24 cellular contexts compared by ENCODE assay signal in the genomic region with DNA sequence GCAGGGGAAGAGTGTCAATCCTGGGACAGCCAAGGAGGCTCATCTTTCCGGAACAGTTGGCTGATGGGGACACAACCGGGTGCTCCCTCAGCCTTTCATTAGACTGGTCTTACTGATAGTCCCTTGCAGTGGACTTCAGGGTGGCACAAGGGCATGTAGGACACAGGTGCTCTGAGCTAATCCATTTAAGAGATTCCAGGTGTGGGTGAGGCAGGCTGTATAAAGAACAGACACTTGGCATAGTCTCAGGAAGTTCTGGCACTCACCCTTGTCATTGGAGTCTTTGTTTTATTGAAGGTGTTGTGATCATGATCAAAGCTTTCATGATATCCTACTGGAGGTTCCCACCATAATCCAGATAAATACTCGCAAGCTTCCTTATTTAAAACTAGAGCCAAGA.
DNase-seq lines count a peak whose midpoint lies in the region; ATAC-seq, FAIRE-seq and TF ChIP-seq lines count a peak whose summit lies in the region.
"Had no signal": no experiment of that assay in that cellular context is flagged by ENCODE, and none has a peak within 500 bp of the region (broad histone marks: within the 10 kb centered on the region; RNA-seq: fewer than 3 reads in every experiment).

No MANE protein-coding gene starts in this region.

- H3K36me3 Mint-ChIP-seq in IgD-negative memory B cell (peaks cover 2% of the 10 kb centered on the region), T-helper 17 cell (ENCODE audit: low read depth) (no peaks in the 10 kb centered on the region)

- peak; percentile 99 for ATAC-seq in left colon
- ATAC-seq in GM19397 (IDR thresholded peaks at IDR 0.05; ENCODE audit: unreplicated experiment): no peak
- ATAC-seq in T-helper 17 cell: no peak
- no peak for ATAC-seq in omental fat pad (ENCODE audit: low FRiP score)
- ATAC-seq: HepG2, K562, Right ventricle myocardium inferior had no signal

- no peak overlapping the region for H3K27ac ChIP-seq in small intestine (ENCODE audit: low read depth in 1 of 2, low read length in 1 of 2)
- H3K27ac ChIP-seq: C4-2B, PC-9, SJSA1 had no signal

- no peaks in the 10 kb centered on the region for H3K36me3 ChIP-seq in small intestine (ENCODE audit: control insufficient read depth in 2 of 2, insufficient read depth in 2 of 2, low read length in 2 of 2)
- H3K36me3 ChIP-seq: SJSA1 had no signal

- H3K9me3 Mint-ChIP-seq in IgD-negative memory B cell: no peaks in the 10 kb centered on the region

- peak; percentile 30 to 63 for DNase-seq in left colon
- peak; percentile 77 for DNase-seq in small intestine
- DNase-seq in cardiac septum (ENCODE audit: low spot score): no peak
- no peak for DNase-seq in T-helper 17 cell
- DNase-seq in omental fat pad (ENCODE audit: low spot score): no peak
- DNase-seq: Calu3; DMS79 treated with DMSO at 0.1 percent for 48 hours; GF-D8; Kasumi-1; MV-4-11; NCI-H1105; NCI-H146; NCI-H2029; NCI-H446 treated with DMSO at 0.1 percent for 48 hours; NCI-H526; NK-92 treated with Interleukin-12 subunit alpha and Interleukin-12 subunit beta, amount 100 ng/mL, for 24 hours; PC-9 had no signal

- 14 to 68% (median 34%) methylated on average over 3 of the region's 3 CpGs for WGBS in small intestine, 3 donors

- H3K27me3 Mint-ChIP-seq in IgD-negative memory B cell (no peaks in the 10 kb centered on the region), T-helper 17 cell (peaks cover 17% of the 10 kb centered on the region)

- H3K27ac Mint-ChIP-seq in IgD-negative memory B cell: peak overlapping the region in 2 of 3 donors; percentile 11 to 92
- no peak overlapping the region for H3K27ac Mint-ChIP-seq in T-helper 17 cell

- H3K4me1 ChIP-seq in small intestine (ENCODE audit: control insufficient read depth in 2 of 2, insufficient read depth in 1 of 2, low read depth in 1 of 2, low read length in 1 of 2): peaks cover 0 to 2% of the 10 kb centered on the region in 2 donors
- H3K4me1 ChIP-seq: SJSA1 had no signal

- no peak overlapping the region for H3K4me3 ChIP-seq in small intestine (ENCODE audit: low read depth in 1 of 2, low read length in 2 of 2)
- H3K4me3 ChIP-seq: K562, PC-9, SJSA1 had no signal

- no peak for TF ChIP-seq CTCF in omental fat pad (IDR thresholded peaks at IDR 0.05)

- no peaks in the 10 kb centered on the region for H3K27me3 ChIP-seq in small intestine (ENCODE audit: control insufficient read depth in 2 of 2, insufficient read depth in 2 of 2, low read length in 2 of 2)
- H3K27me3 ChIP-seq: SJSA1 had no signal

- peak overlapping the region in 2 of 4 donors; percentile 78 to 84 for H3K4me3 Mint-ChIP-seq in IgD-negative memory B cell
- no peak overlapping the region for H3K4me3 Mint-ChIP-seq in T-helper 17 cell

- FAIRE-seq in small intestine (lab: Jason Lieb, UNC): no peak
- FAIRE-seq: HepG2, K562 had no signal

- H3K9me3 ChIP-seq in small intestine (ENCODE audit: control insufficient read depth, low read depth): no peaks in the 10 kb centered on the region
- H3K9me3 ChIP-seq in T-helper 17 cell (ENCODE audit: control insufficient read depth, low read length, poor library complexity, severe bottlenecking): no peaks in the 10 kb centered on the region
- H3K9me3 ChIP-seq: SJSA1 had no signal

- H3K4me1 Mint-ChIP-seq in IgD-negative memory B cell (peaks cover 30 to 48% (median 45%) of the 10 kb centered on the region in 3 donors), T-helper 17 cell (no peaks in the 10 kb centered on the region)

- intact Hi-C loops in left colon (cut with DNase I, micrococcal nuclease) (no loop called here), cardiac septum (cut with DNase I) (no loop called here)

Comparison
In these comparisons a context has a peak if more than half of its experiments do, and no peak if none do; other contexts are left out.
1. DNase-seq: peak in left colon (2 of 2) and small intestine (single experiment); none in cardiac septum (single experiment), T-helper 17 cell (0 of 3) and omental fat pad (single experiment).